In genomic region chr10:63286754-63287264, GRCh38 we compare ENCODE assay signal across 12 cellular contexts.
DNase-seq lines count a peak whose midpoint lies in the region; ATAC-seq, FAIRE-seq and TF ChIP-seq lines count a peak whose summit lies in the region.
"Had no signal": no experiment of that assay in that cellular context is flagged by ENCODE, and none has a peak within 500 bp of the region (broad histone marks: within the 10 kb centered on the region; RNA-seq: fewer than 3 reads in every experiment).

No MANE protein-coding gene starts in this region.

- no peak overlapping the region for H2AK5ac ChIP-seq in mesendoderm (ENCODE audit: low read length)

- WGBS in mesendoderm (ENCODE audit: extremely low coverage, insufficient coverage, low lambda C conversion rate) = no CpG with 5 or more reads among the region's 4 CpGs

- H3K56ac ChIP-seq in mesendoderm (ENCODE audit: low read length) = no peak overlapping the region

- no peaks in the 10 kb centered on the region for H3K27me3 Mint-ChIP-seq in WTC11 (ENCODE audit: low read depth)

- peak overlapping the region; percentile 71 for H3K27ac Mint-ChIP-seq in WTC11
- H3K27ac Mint-ChIP-seq: activated T-cell treated with anti-CD3 and anti-CD28 coated beads, Interleukin-2, amount 50 U/mL, for 72 hours had no signal

- ATAC-seq in GM21367 (IDR thresholded peaks at IDR 0.05; ENCODE audit: unreplicated experiment) = peak; percentile 74
- peak; percentile 67 for ATAC-seq in HG03045 (IDR thresholded peaks at IDR 0.05; ENCODE audit: unreplicated experiment)
- no peak for ATAC-seq in WTC11
- ATAC-seq: activated T-cell treated with anti-CD3 and anti-CD28 coated beads, Interleukin-2, amount 50 U/mL, for 72 hours; stimulated activated effector memory CD8-positive, alpha-beta T cell treated with anti-CD3 and anti-CD28 coated beads, Interleukin-12 subunit alpha, Interleukin-12 subunit beta, amount 100 ng/mL, for 72 hours had no signal

- POLR2A ChIA-PET in WTC11 (lab: Charles Lee) = interaction anchor here (0.7 kb wide), 1 partner anchor 176 kb away, joined by 3 read pairs; no protein-coding TSS in a partner anchor

- CTCF ChIA-PET in WTC11 (lab: Charles Lee) = interaction anchor here (1.7 kb wide), 1 partner anchor 18 kb away, joined by 3 read pairs; no protein-coding TSS in a partner anchor

- H3K4me1 ChIP-seq in mesendoderm (ENCODE audit: control insufficient read depth, low read depth, low read length) = no peaks in the 10 kb centered on the region

- H3K9me3 Mint-ChIP-seq in WTC11 = no peaks in the 10 kb centered on the region
- H3K9me3 Mint-ChIP-seq: activated T-cell treated with anti-CD3 and anti-CD28 coated beads, Interleukin-2, amount 50 U/mL, for 72 hours; stimulated activated effector memory CD8-positive, alpha-beta T cell treated with anti-CD3 and anti-CD28 coated beads, Interleukin-12 subunit alpha, Interleukin-12 subunit beta, amount 100 ng/mL, for 72 hours had no signal

- no peak overlapping the region for H2BK5ac ChIP-seq in mesendoderm (ENCODE audit: low read length)

- H3K79me1 ChIP-seq in mesendoderm (ENCODE audit: low read length) = peaks cover 4% of the 10 kb centered on the region

- peaks cover 12% of the 10 kb centered on the region for H3K79me2 ChIP-seq in mesendoderm (ENCODE audit: control insufficient read depth, insufficient read depth, low read length)

- no peaks in the 10 kb centered on the region for H3K36me3 Mint-ChIP-seq in WTC11
- H3K36me3 Mint-ChIP-seq: stimulated activated effector memory CD8-positive, alpha-beta T cell treated with anti-CD3 and anti-CD28 coated beads, Interleukin-12 subunit alpha, Interleukin-12 subunit beta, amount 100 ng/mL, for 72 hours had no signal

- H3K27me3 ChIP-seq in mesendoderm (ENCODE audit: insufficient read depth, low read length, poor library complexity) = no peaks in the 10 kb centered on the region

- H3K23ac ChIP-seq in mesendoderm (ENCODE audit: low read length) = no peak overlapping the region

- H3K4me3 ChIP-seq in mesendoderm (ENCODE audit: low read length) = no peak overlapping the region
- no peak overlapping the region for H3K4me3 ChIP-seq in coronary artery

- H3K4me3 Mint-ChIP-seq in WTC11 = no peak overlapping the region
- H3K4me3 Mint-ChIP-seq: activated T-cell treated with anti-CD3 and anti-CD28 coated beads, Interleukin-2, amount 50 U/mL, for 72 hours; stimulated activated effector memory CD8-positive, alpha-beta T cell treated with anti-CD3 and anti-CD28 coated beads, Interleukin-12 subunit alpha, Interleukin-12 subunit beta, amount 100 ng/mL, for 72 hours had no signal

- no peak overlapping the region for H3K9ac ChIP-seq in mesendoderm (ENCODE audit: low read length)

- H2BK120ac ChIP-seq in mesendoderm (ENCODE audit: low read depth, low read length) = no peak overlapping the region

- no peak overlapping the region for H2BK15ac ChIP-seq in mesendoderm (replicated peaks; ENCODE audit: low read depth)

- H4K8ac ChIP-seq in mesendoderm (ENCODE audit: low read depth, low read length) = no peak overlapping the region

- DNase-seq in GM18507 (ENCODE audit: extremely low spot score, insufficient read length, low read depth) (peak; percentile 22), WTC11 (ENCODE audit: low spot score) (no peak), mesendoderm (no peak), H4 (ENCODE audit: low spot score) (no peak), urothelium cell line (ENCODE audit: low spot score) (no peak), coronary artery (ENCODE audit: low spot score) (no peak)
- DNase-seq: activated T-cell treated with anti-CD3 and anti-CD28 coated beads, Interleukin-2, amount 50 U/mL, for 72 hours had no signal

- no peak overlapping the region for H4K5ac ChIP-seq in mesendoderm (ENCODE audit: low read length)

- H3K18ac ChIP-seq in mesendoderm (ENCODE audit: low read length) = no peak overlapping the region

- no peak for TF ChIP-seq CTCF in WTC11 (IDR thresholded peaks at IDR 0.05)
- no peak for TF ChIP-seq CTCF in coronary artery (IDR thresholded peaks at IDR 0.05)

- H3K4me1 Mint-ChIP-seq in WTC11 = peaks cover 53% of the 10 kb centered on the region

- no peak overlapping the region for H3K4ac ChIP-seq in mesendoderm (ENCODE audit: low read depth, low read length)

- H3K27ac ChIP-seq in mesendoderm (ENCODE audit: low read depth, low read length) (no peak overlapping the region), coronary artery (no peak overlapping the region)
- H3K27ac ChIP-seq: C4-2B had no signal

- peak; percentile 92 for FAIRE-seq in GM18507 (lab: Jason Lieb, UNC)
- no peak for FAIRE-seq in urothelium cell line (lab: Jason Lieb, UNC)
- FAIRE-seq: GM12892 had no signal

- no peak overlapping the region for H3K4me2 ChIP-seq in mesendoderm (ENCODE audit: low read length)

- no peaks in the 10 kb centered on the region for H3K36me3 ChIP-seq in mesendoderm (ENCODE audit: control insufficient read depth, insufficient read depth, low read length)

TF ChIP-seq in WTC11, 78 proteins besides CTCF, POLR2A, EP300 and RAD21:
- TF ChIP-seq ARID4B (CRISPR knock-in tag; IDR thresholded peaks at IDR 0.05; ENCODE audit: borderline replicate concordance) = no peak
